In the genomic region with DNA sequence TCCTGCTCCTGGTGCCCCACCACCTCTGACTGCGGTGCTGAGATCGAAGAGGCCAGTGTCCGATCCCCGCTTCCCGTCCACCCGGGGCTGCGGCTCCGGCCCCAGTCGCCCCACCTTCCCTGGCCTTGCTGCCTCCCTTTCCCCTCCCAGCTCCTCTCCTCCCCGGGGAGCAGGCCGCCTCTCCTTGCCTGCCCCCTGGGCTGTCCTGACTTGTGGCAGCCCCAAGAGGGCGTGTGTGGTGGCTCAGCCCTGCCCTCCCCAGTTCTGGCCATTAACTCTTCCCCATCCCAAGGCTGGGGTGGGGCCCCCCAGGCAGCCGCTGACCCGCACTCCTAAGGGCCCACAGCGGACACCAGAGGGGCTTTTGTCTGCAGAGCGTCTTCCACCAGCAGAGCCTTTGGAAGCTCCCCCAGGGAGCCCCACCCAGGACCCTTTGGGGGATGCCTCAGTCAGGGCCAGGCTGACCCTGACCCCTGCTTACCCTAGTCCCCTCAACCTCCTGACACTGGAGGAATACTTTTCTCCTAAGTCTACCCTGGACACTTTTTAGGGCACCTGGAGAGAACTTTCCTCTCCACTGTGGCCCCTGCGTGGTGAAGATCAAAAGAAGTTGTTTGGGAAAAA, we compare ENCODE assay signal across 9 cellular contexts. TPM values are rescaled to one million over a fixed set of nuclear protein-coding genes. Genes with fewer than 3 reads are reported as not detected.
DNase-seq lines count a peak whose midpoint lies in the region; ATAC-seq and TF ChIP-seq lines count a peak whose summit lies in the region.
"Had no signal": no experiment of that assay in that cellular context is flagged by ENCODE, and none has a peak within 500 bp of the region (broad histone marks: within the 10 kb centered on the region; RNA-seq: fewer than 3 reads in every experiment).

No MANE protein-coding gene starts in this region.

- H4K91ac ChIP-seq in IMR-90 (ENCODE audit: insufficient read depth, low read depth, low read length) = no peak overlapping the region

- peak; percentile 17 for DNase-seq in IMR-90
- DNase-seq in activated naive CD4-positive, alpha-beta T cell treated with anti-CD3 and anti-CD28 coated beads for 36 hours = peak; percentile 41
- DNase-seq in right cardiac atrium = peak; percentile 46 to 79 (median 75)
- DNase-seq in NCI-H226 = no peak
- no peak for DNase-seq in foreskin melanocyte

- H3K18ac ChIP-seq in IMR-90 (ENCODE audit: low read depth, low read length) = no peak overlapping the region

- H3K4me3 Mint-ChIP-seq in activated naive CD4-positive, alpha-beta T cell treated with anti-CD3 and anti-CD28 coated beads for 36 hours = peak overlapping the region; percentile 64

- CTCF ChIA-PET in IMR-90 (lab: Yijun Ruan, JAX) = interaction anchor here (0.6 to 1.5 kb wide), 4 partner anchors 16 to 168 kb away, joined by 3 to 7 read pairs (median 4); no protein-coding TSS in a partner anchor
- CTCF ChIA-PET in activated naive CD4-positive, alpha-beta T cell treated with anti-CD3 and anti-CD28 coated beads for 36 hours (lab: Charles Lee) = interaction anchor here (0.6 to 9.9 kb wide), 7 partner anchors 16 to 131 kb away, joined by 3 to 211 read pairs (median 12); a partner anchor contains a TSS

- H3K9me3 Mint-ChIP-seq in activated naive CD4-positive, alpha-beta T cell treated with anti-CD3 and anti-CD28 coated beads for 36 hours = no peaks in the 10 kb centered on the region

- peaks cover 42% of the 10 kb centered on the region for H3K27me3 ChIP-seq in IMR-90 (ENCODE audit: control insufficient read depth, insufficient read depth, low read length)
- no peaks in the 10 kb centered on the region for H3K27me3 ChIP-seq in right cardiac atrium (ENCODE audit: control insufficient read depth, insufficient read depth)
- peaks cover 57% of the 10 kb centered on the region for H3K27me3 ChIP-seq in skeletal muscle satellite cell (ENCODE audit: control insufficient read depth, insufficient read depth, low read length)
- H3K27me3 ChIP-seq: thyroid gland had no signal

- H2BK20ac ChIP-seq in IMR-90 (ENCODE audit: low read depth, low read length) = no peak overlapping the region

- H4K20me1 ChIP-seq in IMR-90 (ENCODE audit: insufficient read depth, low read length) = no peaks in the 10 kb centered on the region; the same call in 1 of the 2 replicates

- POLR2A ChIA-PET in IMR-90 (lab: Charles Lee; ENCODE audit: unreplicated experiment) = interaction anchor here (0.5 kb wide), 1 partner anchor 179 kb away, joined by 3 read pairs; no protein-coding TSS in a partner anchor

- no peaks in the 10 kb centered on the region for H3K9me1 ChIP-seq in IMR-90 (ENCODE audit: insufficient read depth, low read length)

- H3K14ac ChIP-seq in IMR-90 (replicated peaks; ENCODE audit: low read depth, low read length) = no peak overlapping the region

- no peak overlapping the region for H3K4ac ChIP-seq in IMR-90 (ENCODE audit: low read depth, low read length)

- H3K9ac ChIP-seq in IMR-90 (ENCODE audit: low read depth, low read length) (no peak overlapping the region), skeletal muscle satellite cell (ENCODE audit: low read depth, low read length) (peak overlapping the region; percentile 48)

- H3K27me3 Mint-ChIP-seq in activated naive CD4-positive, alpha-beta T cell treated with anti-CD3 and anti-CD28 coated beads for 36 hours (ENCODE audit: low read depth) = peaks cover 13% of the 10 kb centered on the region

- H3K4me1 Mint-ChIP-seq in activated naive CD4-positive, alpha-beta T cell treated with anti-CD3 and anti-CD28 coated beads for 36 hours (ENCODE audit: low read depth) = peaks cover 32% of the 10 kb centered on the region

- intact Hi-C loops in IMR-90 (cut with micrococcal nuclease) (no loop called here), right cardiac atrium (cut with DNase I) (loop anchor here in 2 of 4 donors (5.0 to 10.0 kb wide), 2 partner anchors 130 to 168 kb away; a partner anchor contains a TSS)
- intact Hi-C loops in activated naive CD4-positive, alpha-beta T cell treated with anti-CD3 and anti-CD28 coated beads for 36 hours (cut with micrococcal nuclease) = loop anchor here (1.0 to 5.0 kb wide), 2 partner anchors 18 to 50 kb away; no protein-coding TSS in a partner anchor

- peak; percentile 36 for TF ChIP-seq CTCF in IMR-90 (conservative IDR thresholded peaks at IDR 0.05; ENCODE audit: low read depth, low read length)

- no peak overlapping the region for H4K5ac ChIP-seq in IMR-90 (ENCODE audit: low read depth, low read length)

- H3K23ac ChIP-seq in IMR-90 (ENCODE audit: low read depth, low read length) = no peak overlapping the region

- H3K9me3 ChIP-seq in IMR-90 (ENCODE audit: control insufficient read depth, insufficient read depth, low read length) (no peaks in the 10 kb centered on the region), right cardiac atrium (ENCODE audit: control insufficient read depth, low read length) (no peaks in the 10 kb centered on the region), skeletal muscle satellite cell (replicated peaks; ENCODE audit: low read length) (no peaks in the 10 kb centered on the region)
- H3K9me3 ChIP-seq: thyroid gland had no signal

- TF ChIP-seq RAD21 in IMR-90 (IDR thresholded peaks at IDR 0.05; ENCODE audit: low read length) = 0 out of 2 replicates have a peak, but pooled peaks have one; percentile 3

- BruUV-seq in IMR-90 (replicated peaks; lab: Mats Ljungman, UMichigan) = no TSS peak

- no peak overlapping the region for H2AK5ac ChIP-seq in IMR-90 (ENCODE audit: low read depth, low read length)

- peak overlapping the region; percentile 30 for H2AK9ac ChIP-seq in IMR-90 (replicated peaks; ENCODE audit: low read depth, low read length, poor library complexity)

- 10% methylated on average over 10 of the region's 17 CpGs; no CpG with 5 or more reads in 1 of the 2 experiments for WGBS in IMR-90 (ENCODE audit: extremely low coverage in 2 of 2, insufficient read length in 1 of 2), 2 experiments
- 17% methylated on average over 17 of the region's 17 CpGs for WGBS in right cardiac atrium

- H2AFZ ChIP-seq in IMR-90 (replicated peaks; ENCODE audit: low read length, poor library complexity) = peak overlapping the region; percentile 84

- no peak overlapping the region for H3K27ac Mint-ChIP-seq in activated naive CD4-positive, alpha-beta T cell treated with anti-CD3 and anti-CD28 coated beads for 36 hours

- H2BK120ac ChIP-seq in IMR-90 (ENCODE audit: low read depth, low read length) = no peak overlapping the region

- H3K36me3 ChIP-seq in IMR-90 (ENCODE audit: control insufficient read depth, insufficient read depth, low read length) (no peaks in the 10 kb centered on the region), skeletal muscle satellite cell (ENCODE audit: insufficient read depth, low read length) (no peaks in the 10 kb centered on the region)
- H3K36me3 ChIP-seq: thyroid gland had no signal

- H2BK5ac ChIP-seq in IMR-90 (ENCODE audit: low read depth, low read length, poor library complexity, severe bottlenecking) = no peak overlapping the region

- H3K36me3 Mint-ChIP-seq in activated naive CD4-positive, alpha-beta T cell treated with anti-CD3 and anti-CD28 coated beads for 36 hours (ENCODE audit: low read depth) = no peaks in the 10 kb centered on the region

- ATAC-seq in GM21390 (IDR thresholded peaks at IDR 0.05; ENCODE audit: unreplicated experiment) (peak; percentile 47), IMR-90 (ENCODE audit: low read depth) (peak; percentile 80), right cardiac atrium (peak; percentile 78 to 80)

- no peak overlapping the region for H3K27ac ChIP-seq in IMR-90 (ENCODE audit: insufficient read depth, low read length)
- no peak overlapping the region for H3K27ac ChIP-seq in right cardiac atrium (ENCODE audit: low read length)
- H3K27ac ChIP-seq: thyroid gland had no signal

- dilution Hi-C loops in IMR-90 (cut with HindIII; ENCODE audit: low sequenced_read_pairs, unreplicated experiment) = no loop called here

- H3K56ac ChIP-seq in IMR-90 (ENCODE audit: extremely low read depth, insufficient read depth, low read length) = no peak overlapping the region

- in situ Hi-C loops in IMR-90 (cut with MboI; ENCODE audit: low sequenced_read_pairs) = loop anchor here (25.0 kb wide), 1 partner anchor 1035 kb away; a partner anchor contains a TSS

- TF ChIP-seq POLR2A in IMR-90 (IDR thresholded peaks at IDR 0.05; ENCODE audit: low read depth, low read length) = no peak

- H4K8ac ChIP-seq in IMR-90 (ENCODE audit: low read depth in 2 of 2, low read length in 2 of 2) = no peak overlapping the region

- no peaks in the 10 kb centered on the region for H3K79me1 ChIP-seq in IMR-90 (ENCODE audit: low read depth in 1 of 2, low read length in 2 of 2)

- H3K4me1 ChIP-seq in IMR-90 (ENCODE audit: control insufficient read depth, insufficient read depth, low read length) = no peaks in the 10 kb centered on the region
- H3K4me1 ChIP-seq in right cardiac atrium (ENCODE audit: control insufficient read depth, insufficient read depth, low read length) = peaks cover 5% of the 10 kb centered on the region
- H3K4me1 ChIP-seq in skeletal muscle satellite cell (ENCODE audit: control insufficient read depth, insufficient read depth, low read length) = peaks cover 10% of the 10 kb centered on the region

- H3K4me2 ChIP-seq in IMR-90 (ENCODE audit: low read depth, low read length) (peak overlapping the region; percentile 54), skeletal muscle satellite cell (ENCODE audit: low read length) (peak overlapping the region; percentile 85)

- H2BK15ac ChIP-seq in IMR-90 (ENCODE audit: low read depth, low read length) = no peak overlapping the region

- H3K4me3 ChIP-seq in GM08714 (ENCODE audit: low read length) (peak overlapping the region; percentile 12; the same call in 1 of the 2 replicates), IMR-90 (ENCODE audit: insufficient read depth, low read depth, low read length) (no peak overlapping the region), right cardiac atrium (ENCODE audit: low read length) (peak overlapping the region; percentile 54), skeletal muscle satellite cell (ENCODE audit: low read length) (peak overlapping the region; percentile 62)

RNA-seq across cellular contexts. Expression of a gene that starts 16.7 kb away (rescaled TPM):
- not detected in 2 replicates for total RNA-seq in IMR-90 (2012; rRNA removed)
- 0.83 and 1.5 TPM in 2 replicates for polyA plus RNA-seq in IMR-90 (2012; rRNA removed)
- polyA plus RNA-seq in IMR-90 (2012; cell fraction: cytosol; rRNA removed) = 1.2 and 2.7 TPM in 2 replicates
- polyA plus RNA-seq in IMR-90 (2012; cell fraction: nucleus; rRNA removed; ENCODE audit: low replicate concordance) = 0.52 and 0.96 TPM in 2 replicates
- total RNA-seq in activated naive CD4-positive, alpha-beta T cell treated with anti-CD3 and anti-CD28 coated beads for 36 hours = under 1 TPM; 0.74 to 0.99 TPM
- total RNA-seq in right cardiac atrium = 1 to 10 TPM in 1 of 4 donors, under 1 TPM in 3; 0.65 to 1.4 (median 0.79) TPM
- 0.97 TPM for polyA plus RNA-seq in right cardiac atrium
- total RNA-seq in skeletal muscle satellite cell (2012; rRNA removed) = 0.51 TPM in 1 of 2 replicates, not detected in the other

RNA-seq across cellular contexts. Expression of a gene that starts 38.5 kb away (rescaled TPM):
- 8.6 and 10.0 TPM in 2 replicates for total RNA-seq in IMR-90 (2012; rRNA removed)
- polyA plus RNA-seq in IMR-90 (2012; rRNA removed) = 15.9 and 17.0 TPM in 2 replicates
- 8.6 and 18.4 TPM in 2 replicates for polyA plus RNA-seq in IMR-90 (2012; cell fraction: cytosol; rRNA removed)
- 34.7 and 55.4 TPM in 2 replicates for polyA plus RNA-seq in IMR-90 (2012; cell fraction: nucleus; rRNA removed; ENCODE audit: low replicate concordance)
- total RNA-seq in activated naive CD4-positive, alpha-beta T cell treated with anti-CD3 and anti-CD28 coated beads for 36 hours = 10 to 100 TPM; 26.5 to 29.7 TPM
- total RNA-seq in right cardiac atrium = 1 to 10 TPM; 3.4 to 10.0 (median 8.8) TPM
- polyA plus RNA-seq in right cardiac atrium = 8.4 TPM
- total RNA-seq in skeletal muscle satellite cell (2012; rRNA removed) = 9.6 and 14.7 TPM in 2 replicates

RNA-seq across cellular contexts. Expression of a gene that starts 50.1 kb away (rescaled TPM):
- total RNA-seq in IMR-90 (2012; rRNA removed) (10.6 and 12.7 TPM in 2 replicates), right cardiac atrium (10 to 100 TPM; 24.1 to 37.0 (median 30.7) TPM)
- polyA plus RNA-seq in IMR-90 (2012; rRNA removed) (21.1 and 22.0 TPM in 2 replicates), right cardiac atrium (20.7 TPM)
- polyA plus RNA-seq in IMR-90 (2012; cell fraction: cytosol; rRNA removed) = 10.0 and 16.3 TPM in 2 replicates
- polyA plus RNA-seq in IMR-90 (2012; cell fraction: nucleus; rRNA removed; ENCODE audit: low replicate concordance) = 19.7 and 20.5 TPM in 2 replicates
- 100 to 1,000 TPM; 116 to 117 TPM for total RNA-seq in activated naive CD4-positive, alpha-beta T cell treated with anti-CD3 and anti-CD28 coated beads for 36 hours
- 83.4 and 140 TPM in 2 replicates for total RNA-seq in skeletal muscle satellite cell (2012; rRNA removed)

RNA-seq across cellular contexts. Expression of a gene that starts 53.6 kb away (rescaled TPM):
- total RNA-seq in IMR-90 (2012; rRNA removed) (70.0 and 96.8 TPM in 2 replicates), right cardiac atrium (10 to 100 TPM; 40.6 to 68.8 (median 50.2) TPM)
- polyA plus RNA-seq in IMR-90 (2012; rRNA removed) (135 and 148 TPM in 2 replicates), right cardiac atrium (59.2 TPM)
- polyA plus RNA-seq in IMR-90 (2012; cell fraction: cytosol; rRNA removed) = 102 and 363 TPM in 2 replicates
- polyA plus RNA-seq in IMR-90 (2012; cell fraction: nucleus; rRNA removed; ENCODE audit: low replicate concordance) = 26.0 and 35.1 TPM in 2 replicates
- 100 to 1,000 TPM; 131 to 136 TPM for total RNA-seq in activated naive CD4-positive, alpha-beta T cell treated with anti-CD3 and anti-CD28 coated beads for 36 hours
- 44.4 and 59.6 TPM in 2 replicates for total RNA-seq in skeletal muscle satellite cell (2012; rRNA removed)

Comparison
In these comparisons a context has a peak if more than half of its experiments do, and no peak if none do; other contexts are left out.
1. DNase-seq: peak in IMR-90 (single experiment), activated naive CD4-positive, alpha-beta T cell treated with anti-CD3 and anti-CD28 coated beads for 36 hours (single experiment) and right cardiac atrium (3 of 3); none in NCI-H226 (single experiment) and foreskin melanocyte (single experiment).
2. Peak in every context shown above with its lines, with median percentiles within 50 percentile points of each other: ATAC-seq.